20 cellular contexts compared by ENCODE assay signal in the genomic region with DNA sequence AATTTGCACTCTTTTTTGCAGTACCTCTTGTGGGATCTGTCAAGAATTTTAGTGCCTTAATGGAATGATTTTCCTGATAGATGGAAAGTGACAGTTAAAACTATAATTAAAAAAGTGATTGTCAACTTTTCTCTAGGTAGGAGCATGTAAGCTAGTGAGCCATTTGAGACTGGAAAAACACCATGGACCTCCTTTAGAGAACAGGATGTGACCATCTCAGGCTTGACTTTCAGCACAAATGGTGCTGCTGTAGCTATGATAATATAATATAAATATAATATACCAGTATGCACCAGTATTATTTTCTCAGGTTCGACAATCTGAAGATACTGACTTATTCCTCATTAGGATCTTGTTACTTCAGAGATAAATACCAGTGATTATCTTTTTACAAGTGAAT.
"Had no signal": no experiment of that assay in that cellular context is flagged by ENCODE, and none has a peak within 500 bp of the region (broad histone marks: within the 10 kb centered on the region; RNA-seq: fewer than 3 reads in every experiment).

No MANE protein-coding gene starts in this region.

- H3K4me3 Mint-ChIP-seq: activated naive CD4-positive, alpha-beta T cell treated with anti-CD3 and anti-CD28 coated beads, Interleukin-2, amount 50 U/mL, for 24 hours; central memory CD8-positive, alpha-beta T cell; immature natural killer cell had no signal

- ATAC-seq: left lobe of liver; naive thymus-derived CD4-positive, alpha-beta T cell had no signal

- H3K27ac ChIP-seq: breast epithelium, esophagus muscularis mucosa, hepatocyte, prostate gland, tibial artery, WERI-Rb-1 had no signal

- H3K36me3 ChIP-seq: breast epithelium, prostate gland had no signal

- H3K4me3 ChIP-seq: breast epithelium, esophagus muscularis mucosa, hepatocyte, prostate gland, tibial artery had no signal

- H3K27me3 Mint-ChIP-seq: activated naive CD4-positive, alpha-beta T cell treated with anti-CD3 and anti-CD28 coated beads, Interleukin-2, amount 50 U/mL, for 24 hours; central memory CD8-positive, alpha-beta T cell; naive thymus-derived CD4-positive, alpha-beta T cell had no signal

- H3K9me3 ChIP-seq: breast epithelium, esophagus muscularis mucosa, prostate gland, SK-N-SH, tibial artery had no signal

- H3K9me3 Mint-ChIP-seq: activated naive CD4-positive, alpha-beta T cell treated with anti-CD3 and anti-CD28 coated beads, Interleukin-2, amount 50 U/mL, for 24 hours; central memory CD8-positive, alpha-beta T cell; immature natural killer cell; naive thymus-derived CD4-positive, alpha-beta T cell had no signal

- H3K27me3 ChIP-seq: breast epithelium, esophagus muscularis mucosa, hepatocyte, tibial artery had no signal

- H3K27ac Mint-ChIP-seq: activated naive CD4-positive, alpha-beta T cell treated with anti-CD3 and anti-CD28 coated beads, Interleukin-2, amount 50 U/mL, for 24 hours had no signal

- DNase-seq: activated CD4-positive, alpha-beta T cell treated with anti-CD3 and anti-CD28 coated beads, Interleukin-2, amount 50 U/mL, for 4 hours; activated CD4-positive, CD25-positive, alpha-beta regulatory T cell treated with anti-CD3 and anti-CD28 coated beads, Interleukin-2, amount 50 U/mL, for 72 hours; activated effector memory CD4-positive, alpha-beta T cell treated with Interleukin-2 at 50 U/mL for 16 hours; activated T-cell treated with anti-CD3 and anti-CD28 coated beads, Interleukin-2, amount 50 U/mL, for 1 hour; glutamatergic neuron; immature natural killer cell; naive thymus-derived CD4-positive, alpha-beta T cell; SK-N-SH; stimulated activated CD4-positive, alpha-beta T cell treated with anti-CD3 and anti-CD28 coated beads, Interleukin-2, amount 100 ng/mL, for 48 hours; stimulated activated CD8-positive, alpha-beta memory T cell treated with anti-CD3 and anti-CD28 coated beads, Interleukin-4, amount 100 ng/mL, for 48 hours; stimulated activated naive CD4-positive, alpha-beta T cell treated with Interleukin-2 at 50 U/mL for 16 hours; tibial artery; WERI-Rb-1 had no signal

- H3K4me1 ChIP-seq: breast epithelium, prostate gland, tibial artery had no signal
